Comparison of ENCODE assay signal across 14 cellular contexts in genomic region chr3:195128255-195129071, GRCh38.
A peak's percentile ranks its signal among the peaks of the same experiment; 100 is the strongest.
DNase-seq lines count a peak whose midpoint lies in the region; ATAC-seq, FAIRE-seq and TF ChIP-seq lines count a peak whose summit lies in the region.
"Had no signal": no experiment of that assay in that cellular context is flagged by ENCODE, and none has a peak within 500 bp of the region (broad histone marks: within the 10 kb centered on the region; RNA-seq: fewer than 3 reads in every experiment).

No MANE protein-coding gene starts in this region.

- H3K9me3 ChIP-seq in CD4-positive, CD25-positive, alpha-beta regulatory T cell (ENCODE audit: control insufficient read depth in 2 of 2, low read length in 2 of 2) = no peaks in the 10 kb centered on the region
- H3K9me3 ChIP-seq: suprapubic skin had no signal

- peak overlapping the region; percentile 84 for H3K4me3 ChIP-seq in CD4-positive, CD25-positive, alpha-beta regulatory T cell (ENCODE audit: low read depth, low read length)
- H3K4me3 ChIP-seq: suprapubic skin had no signal

- peak in 1 of 3 donors; percentile 69 for DNase-seq in CD4-positive, CD25-positive, alpha-beta regulatory T cell
- DNase-seq in GM12891 (ENCODE audit: insufficient read length, low spot score) = no peak
- DNase-seq in fibroblast of peridontal ligament (ENCODE audit: extremely low read depth) = peak; percentile 42
- no peak for DNase-seq in NCI-H2081 (lab: John Stamatoyannopoulos, UW)
- no peak for DNase-seq in stimulated activated CD4-positive, alpha-beta T cell treated with anti-CD3 and anti-CD28 coated beads, Interleukin-15, amount 100 ng/mL, for 24 hours
- no peak for DNase-seq in AG08395 (ENCODE audit: low spot score)
- DNase-seq: Kasumi-1, NCI-H187 treated with DMSO at 0.1 percent for 48 hours, NCI-H82, SHP77 had no signal

- peaks cover 13% of the 10 kb centered on the region for H3K36me3 Mint-ChIP-seq in CD4-positive, CD25-positive, alpha-beta regulatory T cell
- peaks cover 6% of the 10 kb centered on the region for H3K36me3 Mint-ChIP-seq in activated T-helper 17 cell treated with anti-CD3 and anti-CD28 coated beads, Interleukin-2, amount 50 U/mL, for 72 hours (ENCODE audit: low read depth)

- peak; percentile 56 for FAIRE-seq in GM12891 (lab: Jason Lieb, UNC)
- FAIRE-seq: bronchial epithelial cell had no signal

- no peaks in the 10 kb centered on the region for H3K36me3 ChIP-seq in CD4-positive, CD25-positive, alpha-beta regulatory T cell (ENCODE audit: control insufficient read depth, insufficient read depth, low read length)
- H3K36me3 ChIP-seq: suprapubic skin had no signal

- H3K4me3 Mint-ChIP-seq in CD4-positive, CD25-positive, alpha-beta regulatory T cell = peak overlapping the region; percentile 66 to 89 (median 82)
- H3K4me3 Mint-ChIP-seq in activated T-helper 17 cell treated with anti-CD3 and anti-CD28 coated beads, Interleukin-2, amount 50 U/mL, for 72 hours = peak overlapping the region; percentile 82

- ATAC-seq in CD4-positive, CD25-positive, alpha-beta regulatory T cell (ENCODE audit: low read depth in 2 of 2) = peak in 1 of 2 donors; percentile 33
- no peak for ATAC-seq in activated T-helper 17 cell treated with anti-CD3 and anti-CD28 coated beads, Interleukin-2, amount 50 U/mL, for 72 hours (replicated peaks)
- no peak for ATAC-seq in HG02885 (IDR thresholded peaks at IDR 0.05; ENCODE audit: poor library complexity, unreplicated experiment)

- peak overlapping the region; percentile 81 for H3K27ac ChIP-seq in CD4-positive, CD25-positive, alpha-beta regulatory T cell (ENCODE audit: insufficient read depth, low read length, poor library complexity, severe bottlenecking)
- H3K27ac ChIP-seq: suprapubic skin had no signal

- H3K9me3 Mint-ChIP-seq in CD4-positive, CD25-positive, alpha-beta regulatory T cell = no peaks in the 10 kb centered on the region
- H3K9me3 Mint-ChIP-seq in activated T-helper 17 cell treated with anti-CD3 and anti-CD28 coated beads, Interleukin-2, amount 50 U/mL, for 72 hours = peaks cover 4% of the 10 kb centered on the region

- no peak for TF ChIP-seq POLR2A in GM12891 (IDR thresholded peaks at IDR 0.05; ENCODE audit: low read depth, low read length)

- peak overlapping the region; percentile 91 to 94 (median 94) for H3K27ac Mint-ChIP-seq in CD4-positive, CD25-positive, alpha-beta regulatory T cell
- H3K27ac Mint-ChIP-seq in activated T-helper 17 cell treated with anti-CD3 and anti-CD28 coated beads, Interleukin-2, amount 50 U/mL, for 72 hours = peak overlapping the region; percentile 94

- H3K4me1 ChIP-seq in CD4-positive, CD25-positive, alpha-beta regulatory T cell (ENCODE audit: control insufficient read depth, insufficient read depth, low read length, poor library complexity, severe bottlenecking) = peaks cover 46% of the 10 kb centered on the region

- H3K4me1 Mint-ChIP-seq in CD4-positive, CD25-positive, alpha-beta regulatory T cell = peaks cover 16 to 50% (median 42%) of the 10 kb centered on the region in 4 donors
- peaks cover 41% of the 10 kb centered on the region for H3K4me1 Mint-ChIP-seq in activated T-helper 17 cell treated with anti-CD3 and anti-CD28 coated beads, Interleukin-2, amount 50 U/mL, for 72 hours

- no peaks in the 10 kb centered on the region for H3K27me3 Mint-ChIP-seq in CD4-positive, CD25-positive, alpha-beta regulatory T cell
- H3K27me3 Mint-ChIP-seq in activated T-helper 17 cell treated with anti-CD3 and anti-CD28 coated beads, Interleukin-2, amount 50 U/mL, for 72 hours = no peaks in the 10 kb centered on the region

- H3K27me3 ChIP-seq in CD4-positive, CD25-positive, alpha-beta regulatory T cell (ENCODE audit: control insufficient read depth, insufficient read depth, low read length) = no peaks in the 10 kb centered on the region
- H3K27me3 ChIP-seq: suprapubic skin had no signal

TF ChIP-seq in GM12891, 5 proteins besides CTCF, POLR2A, EP300 and RAD21:
- TF ChIP-seq PAX5 (IDR thresholded peaks at IDR 0.05; ENCODE audit: insufficient read depth, low read length, severe bottlenecking) = no peak
- no peak for TF ChIP-seq SPI1 (IDR thresholded peaks at IDR 0.05; ENCODE audit: low read depth, low read length)
- 0 out of 2 replicates have a peak, but pooled peaks have one; percentile 4 for TF ChIP-seq TAF1 (IDR thresholded peaks at IDR 0.05; ENCODE audit: low read depth, low read length)
- TF ChIP-seq POLR2AphosphoS5 (IDR thresholded peaks at IDR 0.05; ENCODE audit: low read depth, low read length) = no peak
TF ChIP-seq in GM12891: peak in this region for 1.
